In the genomic region with DNA sequence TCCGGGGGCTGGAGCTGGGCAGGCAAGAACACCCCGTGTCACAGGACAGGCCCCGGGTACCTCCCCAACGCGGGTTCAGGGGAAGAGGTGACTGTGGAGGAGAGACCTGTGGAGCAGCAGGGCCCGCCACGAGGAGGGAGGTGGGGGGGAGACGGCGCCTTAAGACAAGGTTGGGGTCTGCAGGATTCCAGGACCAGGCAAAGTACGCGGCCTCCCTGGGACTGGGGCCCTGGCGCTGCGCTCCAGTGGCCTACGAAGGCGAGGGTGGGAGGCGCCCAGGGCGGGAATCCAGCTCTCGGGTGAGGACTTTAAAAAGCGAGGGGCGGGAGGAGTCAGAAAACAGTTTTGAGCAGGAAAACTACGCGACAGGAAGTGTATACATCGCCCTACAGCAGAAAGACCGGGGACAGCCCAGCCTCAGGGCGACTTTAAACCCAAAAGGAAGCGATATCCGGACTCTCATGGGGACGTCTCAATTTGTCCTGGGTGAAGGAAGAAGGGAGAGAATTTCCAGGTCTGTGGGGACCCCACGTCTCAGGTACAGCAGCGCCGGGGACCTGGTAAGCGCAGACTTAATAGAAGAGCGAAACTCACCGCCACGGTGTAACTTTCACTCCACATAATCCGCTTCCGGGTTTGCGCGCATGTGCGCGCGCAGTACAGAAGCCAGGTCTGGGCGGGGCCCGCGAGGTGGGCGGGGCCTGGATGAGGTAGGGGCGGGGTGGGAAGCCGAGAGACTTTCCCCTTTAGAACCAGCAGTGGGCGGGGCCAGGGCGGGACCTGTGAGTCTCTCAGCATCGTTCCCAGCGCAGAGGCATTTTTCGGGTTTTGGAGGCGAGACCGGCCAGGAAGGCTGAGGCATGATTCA, we compare ENCODE assay signal across 8 cellular contexts. TPM values are rescaled to one million over a fixed set of nuclear protein-coding genes. Genes with fewer than 3 reads are reported as not detected.
DNase-seq lines count a peak whose midpoint lies in the region; ATAC-seq and TF ChIP-seq lines count a peak whose summit lies in the region.

ZNF83 (minus strand) TSS at position 638 of the 868 bp plus-strand sequence.

- peak; percentile 98 for DNase-seq in DMS 273 (lab: John Stamatoyannopoulos, UW; ENCODE audit: unreplicated experiment)
- peak; percentile 95 for DNase-seq in KG1 (lab: John Stamatoyannopoulos, UW)
- peak; percentile 86 for DNase-seq in RPMI8226
- DNase-seq in activated T-helper 9 cell treated with anti-CD3 and anti-CD28 coated beads, Interleukin-2, amount 50 U/mL, for 16 hours (ENCODE audit: low read depth), result peak; percentile 89
- DNase-seq in fibroblast of the aortic adventitia (ENCODE audit: low read depth), result peak; percentile 93
- DNase-seq in stimulated activated naive CD8-positive, alpha-beta T cell treated with anti-CD3 and anti-CD28 coated beads, Interleukin-15, Interleukin-2, amounts not matched to agents 100 U/mL and 50 U/mL, for 24 hours, result peak; percentile 96

- peak within 1 kb of the TSS; percentile 94 to 99 (median 98) for H3K27ac Mint-ChIP-seq in nephron

- H3K4me3 Mint-ChIP-seq in nephron, result peak within 1 kb of the TSS; percentile 93 to 97 (median 96)

- H3K4me3 ChIP-seq in fibroblast of the aortic adventitia (ENCODE audit: low read depth, low read length), result peak within 1 kb of the TSS; percentile 91

- ATAC-seq in GM21619 (IDR thresholded peaks at IDR 0.05; ENCODE audit: unreplicated experiment), result peak; percentile 84
- ATAC-seq in stimulated activated naive CD8-positive, alpha-beta T cell treated with anti-CD3 and anti-CD28 coated beads, Interleukin-15, Interleukin-2, amounts not matched to agents 100 U/mL and 50 U/mL, for 24 hours, result peak; percentile 96

- peaks cover 7% of the 10 kb centered on the region for H3K36me3 Mint-ChIP-seq in nephron (ENCODE audit: low read depth)

- no peaks in the 10 kb centered on the region for H3K9me3 Mint-ChIP-seq in nephron

- H3K4me1 Mint-ChIP-seq in nephron, result peaks cover 14% of the 10 kb centered on the region

- TF ChIP-seq CTCF in fibroblast of the aortic adventitia (IDR thresholded peaks at IDR 0.05; ENCODE audit: insufficient read depth, low read length) (no peak), nephron (IDR thresholded peaks at IDR 0.05; ENCODE audit: unreplicated experiment in 3 of 3) (no peak)

- peaks cover 10% of the 10 kb centered on the region for H3K27me3 Mint-ChIP-seq in nephron (ENCODE audit: low read depth)

RNA-seq across cellular contexts. Expression of gene ZNF83, which starts in this region (rescaled TPM):
- 52.1 and 68.3 TPM in 2 replicates for total RNA-seq in fibroblast of the aortic adventitia (ENCODE audit: low replicate concordance)

Comparison
In these comparisons a context has a peak if more than half of its experiments do, and no peak if none do; other contexts are left out.
1. Peak in every context shown above with its lines: DNase-seq, ATAC-seq and H3K4me3 ChIP-seq.